Comparison of ENCODE assay signal across 21 cellular contexts in genomic region chrX:69065451-69065850, GRCh38.
DNase-seq lines count a peak whose midpoint lies in the region; ATAC-seq and TF ChIP-seq lines count a peak whose summit lies in the region.
"Had no signal": no experiment of that assay in that cellular context is flagged by ENCODE, and none has a peak within 500 bp of the region (broad histone marks: within the 10 kb centered on the region; RNA-seq: fewer than 3 reads in every experiment).

No MANE protein-coding gene starts in this region.

- H3K4me1 Mint-ChIP-seq in type B pancreatic cell (ENCODE audit: unreplicated experiment) = peaks cover 8% of the 10 kb centered on the region
- H3K4me1 Mint-ChIP-seq: IgD-negative memory B cell had no signal

- 25 to 43% methylated on average over 1 of the region's 1 CpG for WGBS in esophagus squamous epithelium, 2 donors

- TF ChIP-seq CTCF in foreskin keratinocyte (conservative IDR thresholded peaks at IDR 0.05) = no peak
- TF ChIP-seq CTCF in type B pancreatic cell (conservative IDR thresholded peaks at IDR 0.05) = no peak
- TF ChIP-seq CTCF in esophagus squamous epithelium (IDR thresholded peaks at IDR 0.05) = no peak
- TF ChIP-seq CTCF in GM10248 (IDR thresholded peaks at IDR 0.05; ENCODE audit: control extremely low read depth, extremely low read depth, low read depth, missing control alignments) = no peak

- intact Hi-C loops in esophagus squamous epithelium (cut with DNase I) = no loop called here

- H3K36me3 Mint-ChIP-seq in type B pancreatic cell = no peaks in the 10 kb centered on the region
- H3K36me3 Mint-ChIP-seq: brain; IgD-negative memory B cell; naive thymus-derived CD4-positive, alpha-beta T cell had no signal

- no peaks in the 10 kb centered on the region for H3K27me3 Mint-ChIP-seq in type B pancreatic cell
- H3K27me3 Mint-ChIP-seq: brain; naive thymus-derived CD4-positive, alpha-beta T cell had no signal

- no peak overlapping the region for H3K4me3 Mint-ChIP-seq in type B pancreatic cell
- H3K4me3 Mint-ChIP-seq: brain; IgD-negative memory B cell; naive thymus-derived CD4-positive, alpha-beta T cell; T-helper 1 cell treated with Interleukin-12 subunit alpha and Interleukin-12 subunit beta and Interleukin-4 antibody, amounts not matched to agents 30 μg/mL and 1 μg/mL, for 36 hours had no signal

- no peak overlapping the region for H3K27ac Mint-ChIP-seq in type B pancreatic cell
- H3K27ac Mint-ChIP-seq: brain; IgD-negative memory B cell; naive thymus-derived CD4-positive, alpha-beta T cell; T-helper 1 cell treated with Interleukin-12 subunit alpha and Interleukin-12 subunit beta and Interleukin-4 antibody, amounts not matched to agents 30 μg/mL and 1 μg/mL, for 36 hours had no signal

- H3K4me3 ChIP-seq in adipocyte (ENCODE audit: low read length) (no peak overlapping the region), esophagus squamous epithelium (no peak overlapping the region)
- H3K4me3 ChIP-seq: gastroesophageal sphincter, HAP-1, lower lobe of right lung had no signal

- no peak for TF ChIP-seq POLR2A in esophagus squamous epithelium (IDR thresholded peaks at IDR 0.05)

- POLR2A ChIA-PET in GM10248 (lab: Yijun Ruan, JAX) = no interaction called here

- H3K4me1 ChIP-seq in adipocyte (ENCODE audit: control insufficient read depth, insufficient read depth, low read length) (no peaks in the 10 kb centered on the region), foreskin keratinocyte (no peaks in the 10 kb centered on the region), esophagus squamous epithelium (no peaks in the 10 kb centered on the region)
- H3K4me1 ChIP-seq: HAP-1, lower lobe of right lung had no signal

- H3K27me3 ChIP-seq in adipocyte (replicated peaks; ENCODE audit: control insufficient read depth, insufficient read depth, low read length) = peaks cover 24% of the 10 kb centered on the region
- no peaks in the 10 kb centered on the region for H3K27me3 ChIP-seq in foreskin keratinocyte
- no peaks in the 10 kb centered on the region for H3K27me3 ChIP-seq in esophagus squamous epithelium
- H3K27me3 ChIP-seq: gastroesophageal sphincter had no signal

- CTCF ChIA-PET in GM10248 (lab: Yijun Ruan, JAX) = interaction anchor here (1.4 kb wide), 1 partner anchor 238 kb away, joined by 5 read pairs; no protein-coding TSS in a partner anchor

- DNase-seq in DMS 273 (lab: John Stamatoyannopoulos, UW; ENCODE audit: unreplicated experiment) (peak; percentile 55), DMS 273 treated with DMSO at 0.1 percent for 48 hours (lab: John Stamatoyannopoulos, UW) (no peak), adipocyte (ENCODE audit: low read depth) (peak; percentile 9), foreskin keratinocyte (peak; percentile 32 to 55), type B pancreatic cell (ENCODE audit: extremely low spot score, unreplicated experiment) (peak; percentile 60), esophagus squamous epithelium (lab: John Stamatoyannopoulos, UW) (no peak), GM10248 (ENCODE audit: extremely low spot score) (no peak)
- DNase-seq: activated CD4-positive, alpha-beta T cell treated with anti-CD3 and anti-CD28 coated beads for 1 hour; activated naive CD4-positive, alpha-beta T cell; lower lobe of right lung; naive thymus-derived CD4-positive, alpha-beta T cell; NCI-H1048; NK-92 treated with Interleukin-12 subunit alpha and Interleukin-12 subunit beta, amount 100 ng/mL, for 24 hours had no signal

- H3K9me3 ChIP-seq in adipocyte (ENCODE audit: control insufficient read depth, low read length) = peaks cover 9% of the 10 kb centered on the region
- peaks cover 0 to 5% (median 0%) of the 10 kb centered on the region in 3 donors for H3K9me3 ChIP-seq in esophagus squamous epithelium
- H3K9me3 ChIP-seq: gastroesophageal sphincter, HAP-1, lower lobe of right lung had no signal

- no peaks in the 10 kb centered on the region for H3K9me3 Mint-ChIP-seq in type B pancreatic cell
- H3K9me3 Mint-ChIP-seq: T-helper 1 cell treated with Interleukin-12 subunit alpha and Interleukin-12 subunit beta and Interleukin-4 antibody, amounts not matched to agents 30 μg/mL and 1 μg/mL, for 36 hours had no signal

- no peak overlapping the region for H3K9ac ChIP-seq in adipocyte (ENCODE audit: low read length)

- H3K27ac ChIP-seq in foreskin keratinocyte (no peak overlapping the region), esophagus squamous epithelium (no peak overlapping the region)
- H3K27ac ChIP-seq: 22Rv1, gastroesophageal sphincter, lower lobe of right lung had no signal

- ATAC-seq in foreskin keratinocyte (peak; percentile 86), HG03045 (IDR thresholded peaks at IDR 0.05; ENCODE audit: unreplicated experiment) (no peak)
- ATAC-seq: gastroesophageal sphincter; lower lobe of right lung; naive thymus-derived CD4-positive, alpha-beta T cell; Right ventricle myocardium inferior had no signal

- no peaks in the 10 kb centered on the region for H3K36me3 ChIP-seq in adipocyte (ENCODE audit: control insufficient read depth, insufficient read depth, low read length, severe bottlenecking)
- H3K36me3 ChIP-seq in esophagus squamous epithelium = no peaks in the 10 kb centered on the region
- H3K36me3 ChIP-seq: gastroesophageal sphincter, HAP-1, lower lobe of right lung had no signal

Comparison
In these comparisons a context has a peak if more than half of its experiments do, and no peak if none do; other contexts are left out.
1. DNase-seq: peak in DMS 273 (single experiment), adipocyte (single experiment), foreskin keratinocyte (2 of 2) and type B pancreatic cell (single experiment); none in DMS 273 treated with DMSO at 0.1 percent for 48 hours (single experiment), esophagus squamous epithelium (single experiment) and GM10248 (single experiment).